1 cellular context compared by ENCODE assay signal in the genomic region with DNA sequence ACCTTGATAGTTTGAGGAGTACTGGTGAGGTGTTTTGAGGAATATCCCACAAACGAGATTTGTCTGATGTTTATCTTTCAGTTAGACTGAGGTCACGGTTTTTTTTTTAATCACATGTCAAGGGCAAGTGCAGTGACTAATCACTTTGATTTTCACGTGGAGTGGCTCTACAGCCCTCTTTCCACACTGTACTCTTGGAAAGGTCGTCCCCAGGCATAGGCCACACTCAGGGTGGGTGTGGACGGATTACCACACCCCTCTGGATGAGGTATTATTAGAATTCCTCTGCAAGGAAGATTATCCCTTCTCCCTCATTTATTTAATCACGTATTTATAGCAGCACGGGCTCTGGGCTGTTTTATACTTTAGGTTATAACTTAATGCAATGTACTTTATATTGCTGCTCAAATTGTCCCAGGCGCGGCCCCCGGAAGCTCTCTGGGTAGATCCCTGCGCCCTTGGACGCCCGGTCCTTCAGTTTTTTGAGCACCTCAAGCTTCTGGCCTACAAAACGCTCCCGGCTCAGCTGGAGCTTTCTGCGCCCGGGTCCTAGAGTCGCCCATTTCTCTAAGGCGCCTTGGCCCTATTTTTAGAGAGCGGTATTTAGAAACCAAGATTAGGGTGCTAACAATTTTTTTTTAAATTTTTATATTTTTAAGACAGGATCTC.
TF ChIP-seq lines count a peak whose summit lies in the region.

No MANE protein-coding gene starts in this region.

TF ChIP-seq in HepG2, 621 proteins besides CTCF, POLR2A, EP300 and RAD21 (continued from another document and continues in another):
- TF ChIP-seq, protein P1, sequence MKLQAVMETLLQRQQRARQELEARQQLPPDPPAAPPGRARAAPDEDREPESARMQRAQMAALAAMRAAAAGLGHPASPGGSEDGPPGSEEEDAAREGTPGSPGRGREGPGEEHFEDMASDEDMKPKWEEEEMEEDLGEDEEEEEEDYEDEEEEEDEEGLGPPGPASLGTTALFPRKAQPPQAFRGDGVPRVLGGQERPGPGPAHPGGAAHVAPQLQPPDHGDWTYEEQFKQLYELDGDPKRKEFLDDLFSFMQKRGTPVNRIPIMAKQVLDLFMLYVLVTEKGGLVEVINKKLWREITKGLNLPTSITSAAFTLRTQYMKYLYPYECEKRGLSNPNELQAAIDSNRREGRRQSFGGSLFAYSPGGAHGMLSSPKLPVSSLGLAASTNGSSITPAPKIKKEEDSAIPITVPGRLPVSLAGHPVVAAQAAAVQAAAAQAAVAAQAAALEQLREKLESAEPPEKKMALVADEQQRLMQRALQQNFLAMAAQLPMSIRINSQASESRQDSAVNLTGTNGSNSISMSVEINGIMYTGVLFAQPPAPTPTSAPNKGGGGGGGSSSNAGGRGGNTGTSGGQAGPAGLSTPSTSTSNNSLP (IDR thresholded peaks at IDR 0.05; ENCODE audit: low read depth, low read length): peak; percentile 91
- TF ChIP-seq RARA (CRISPR knock-in tag; IDR thresholded peaks at IDR 0.05) (peak; percentile 87), ZNF674 (CRISPR knock-in tag; IDR thresholded peaks at IDR 0.05; ENCODE audit: low read depth) (no peak), NR2C2 (CRISPR knock-in tag; IDR thresholded peaks at IDR 0.05; ENCODE audit: borderline replicate concordance) (peak; percentile 35; the same call in 1 of the 2 replicates), ZNF362 (CRISPR knock-in tag; IDR thresholded peaks at IDR 0.05; ENCODE audit: borderline replicate concordance) (peak; percentile 87), RCOR2 (CRISPR knock-in tag; IDR thresholded peaks at IDR 0.05) (no peak), ZFX (CRISPR knock-in tag; IDR thresholded peaks at IDR 0.05; ENCODE audit: low read depth) (peak; percentile 81), NFE2L2 (IDR thresholded peaks at IDR 0.05; ENCODE audit: low read length) (peak; percentile 21; the same call in 1 of the 2 replicates), TEAD3 (CRISPR knock-in tag; optimal IDR thresholded peaks at IDR 0.05; ENCODE audit: borderline replicate concordance) (peak; percentile 43), PHF5A (CRISPR knock-in tag; IDR thresholded peaks at IDR 0.05; ENCODE audit: low read depth, unreplicated experiment) (no peak), ZNF205 (CRISPR knock-in tag; IDR thresholded peaks at IDR 0.05) (peak; percentile 8; the same call in 1 of the 2 replicates), ZNF225 (CRISPR knock-in tag; IDR thresholded peaks at IDR 0.05) (no peak; the same call in 1 of the 2 replicates), SOX13 (IDR thresholded peaks at IDR 0.05) (no peak), SOX13 (CRISPR knock-in tag; conservative IDR thresholded peaks at IDR 0.05 in 1 of 2, IDR thresholded peaks at IDR 0.05 in 1 of 2) (peak in 1 of 2 experiments; percentile 24; a peak in 1 of 4 replicates), HHEX (CRISPR knock-in tag; IDR thresholded peaks at IDR 0.05) (peak; percentile 14; the same call in 1 of the 2 replicates), NFE2 (CRISPR knock-in tag; IDR thresholded peaks at IDR 0.05) (no peak), KMT2A (CRISPR knock-in tag; IDR thresholded peaks at IDR 0.05) (no peak), PHF20 (CRISPR knock-in tag; IDR thresholded peaks at IDR 0.05) (peak; percentile 58; the same call in 1 of the 2 replicates), POLR2G (IDR thresholded peaks at IDR 0.05; ENCODE audit: low read depth, low read length) (no peak), ARID5B (CRISPR knock-in tag; IDR thresholded peaks at IDR 0.05) (peak; percentile 7; the same call in 1 of the 2 replicates), MIER3 (CRISPR knock-in tag; IDR thresholded peaks at IDR 0.05; ENCODE audit: borderline replicate concordance) (0 out of 2 replicates have a peak, but pooled peaks have one; percentile 33), NR2F6 (IDR thresholded peaks at IDR 0.05) (peak; percentile 67), NR2F6 (CRISPR knock-in tag; IDR thresholded peaks at IDR 0.05) (peak; percentile 58), ZNF326 (CRISPR knock-in tag; IDR thresholded peaks at IDR 0.05; ENCODE audit: borderline replicate concordance) (no peak), ZBTB26 (CRISPR knock-in tag; IDR thresholded peaks at IDR 0.05; ENCODE audit: borderline replicate concordance) (no peak), BHLHE40 (IDR thresholded peaks at IDR 0.05; ENCODE audit: low read length) (peak; percentile 76), ZSCAN29 (CRISPR knock-in tag; conservative IDR thresholded peaks at IDR 0.05) (no peak), HDAC1 (CRISPR knock-in tag; IDR thresholded peaks at IDR 0.05) (no peak), SIN3A (IDR thresholded peaks at IDR 0.05; ENCODE audit: borderline replicate concordance, low read depth, low read length) (peak; percentile 64; the same call in 1 of the 2 replicates)
- TF ChIP-seq, protein P2, sequence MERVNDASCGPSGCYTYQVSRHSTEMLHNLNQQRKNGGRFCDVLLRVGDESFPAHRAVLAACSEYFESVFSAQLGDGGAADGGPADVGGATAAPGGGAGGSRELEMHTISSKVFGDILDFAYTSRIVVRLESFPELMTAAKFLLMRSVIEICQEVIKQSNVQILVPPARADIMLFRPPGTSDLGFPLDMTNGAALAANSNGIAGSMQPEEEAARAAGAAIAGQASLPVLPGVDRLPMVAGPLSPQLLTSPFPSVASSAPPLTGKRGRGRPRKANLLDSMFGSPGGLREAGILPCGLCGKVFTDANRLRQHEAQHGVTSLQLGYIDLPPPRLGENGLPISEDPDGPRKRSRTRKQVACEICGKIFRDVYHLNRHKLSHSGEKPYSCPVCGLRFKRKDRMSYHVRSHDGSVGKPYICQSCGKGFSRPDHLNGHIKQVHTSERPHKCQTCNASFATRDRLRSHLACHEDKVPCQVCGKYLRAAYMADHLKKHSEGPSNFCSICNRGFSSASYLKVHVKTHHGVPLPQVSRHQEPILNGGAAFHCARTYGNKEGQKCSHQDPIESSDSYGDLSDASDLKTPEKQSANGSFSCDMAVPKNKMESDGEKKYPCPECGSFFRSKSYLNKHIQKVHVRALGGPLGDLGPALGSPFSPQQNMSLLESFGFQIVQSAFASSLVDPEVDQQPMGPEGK (CRISPR knock-in tag; IDR thresholded peaks at IDR 0.05): peak; percentile 52; the same call in 1 of the 2 replicates
- TF ChIP-seq, protein P3, sequence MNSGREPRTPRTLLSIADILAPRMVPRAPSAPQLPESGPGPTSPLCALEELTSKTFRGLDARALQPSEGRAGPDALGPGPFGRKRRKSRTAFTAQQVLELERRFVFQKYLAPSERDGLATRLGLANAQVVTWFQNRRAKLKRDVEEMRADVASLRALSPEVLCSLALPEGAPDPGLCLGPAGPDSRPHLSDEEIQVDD (CRISPR knock-in tag; IDR thresholded peaks at IDR 0.05; ENCODE audit: borderline replicate concordance): no peak
- TF ChIP-seq, protein P4, sequence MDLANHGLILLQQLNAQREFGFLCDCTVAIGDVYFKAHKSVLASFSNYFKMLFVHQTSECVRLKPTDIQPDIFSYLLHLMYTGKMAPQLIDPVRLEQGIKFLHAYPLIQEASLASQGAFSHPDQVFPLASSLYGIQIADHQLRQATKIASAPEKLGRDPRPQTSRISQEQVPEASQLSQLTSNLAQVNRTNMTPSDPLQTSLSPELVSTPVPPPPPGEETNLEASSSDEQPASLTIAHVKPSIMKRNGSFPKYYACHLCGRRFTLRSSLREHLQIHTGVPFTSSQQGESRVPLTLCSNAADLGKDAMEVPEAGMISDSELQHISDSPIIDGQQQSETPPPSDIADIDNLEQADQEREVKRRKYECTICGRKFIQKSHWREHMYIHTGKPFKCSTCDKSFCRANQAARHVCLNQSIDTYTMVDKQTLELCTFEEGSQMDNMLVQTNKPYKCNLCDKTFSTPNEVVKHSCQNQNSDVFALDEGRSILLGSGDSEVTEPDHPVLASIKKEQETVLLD (CRISPR knock-in tag; IDR thresholded peaks at IDR 0.05; ENCODE audit: low read depth): peak; percentile 4; the same call in 1 of the 2 replicates
- TF ChIP-seq, protein P5, sequence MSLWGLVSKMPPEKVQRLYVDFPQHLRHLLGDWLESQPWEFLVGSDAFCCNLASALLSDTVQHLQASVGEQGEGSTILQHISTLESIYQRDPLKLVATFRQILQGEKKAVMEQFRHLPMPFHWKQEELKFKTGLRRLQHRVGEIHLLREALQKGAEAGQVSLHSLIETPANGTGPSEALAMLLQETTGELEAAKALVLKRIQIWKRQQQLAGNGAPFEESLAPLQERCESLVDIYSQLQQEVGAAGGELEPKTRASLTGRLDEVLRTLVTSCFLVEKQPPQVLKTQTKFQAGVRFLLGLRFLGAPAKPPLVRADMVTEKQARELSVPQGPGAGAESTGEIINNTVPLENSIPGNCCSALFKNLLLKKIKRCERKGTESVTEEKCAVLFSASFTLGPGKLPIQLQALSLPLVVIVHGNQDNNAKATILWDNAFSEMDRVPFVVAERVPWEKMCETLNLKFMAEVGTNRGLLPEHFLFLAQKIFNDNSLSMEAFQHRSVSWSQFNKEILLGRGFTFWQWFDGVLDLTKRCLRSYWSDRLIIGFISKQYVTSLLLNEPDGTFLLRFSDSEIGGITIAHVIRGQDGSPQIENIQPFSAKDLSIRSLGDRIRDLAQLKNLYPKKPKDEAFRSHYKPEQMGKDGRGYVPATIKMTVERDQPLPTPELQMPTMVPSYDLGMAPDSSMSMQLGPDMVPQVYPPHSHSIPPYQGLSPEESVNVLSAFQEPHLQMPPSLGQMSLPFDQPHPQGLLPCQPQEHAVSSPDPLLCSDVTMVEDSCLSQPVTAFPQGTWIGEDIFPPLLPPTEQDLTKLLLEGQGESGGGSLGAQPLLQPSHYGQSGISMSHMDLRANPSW (CRISPR knock-in tag; IDR thresholded peaks at IDR 0.05; ENCODE audit: borderline replicate concordance): 0 out of 2 replicates have a peak, but pooled peaks have one; percentile 17
- TF ChIP-seq, protein P6, sequence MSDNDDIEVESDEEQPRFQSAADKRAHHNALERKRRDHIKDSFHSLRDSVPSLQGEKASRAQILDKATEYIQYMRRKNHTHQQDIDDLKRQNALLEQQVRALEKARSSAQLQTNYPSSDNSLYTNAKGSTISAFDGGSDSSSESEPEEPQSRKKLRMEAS (IDR thresholded peaks at IDR 0.05): peak; percentile 58; the same call in 1 of the 2 replicates
- TF ChIP-seq, protein P7, sequence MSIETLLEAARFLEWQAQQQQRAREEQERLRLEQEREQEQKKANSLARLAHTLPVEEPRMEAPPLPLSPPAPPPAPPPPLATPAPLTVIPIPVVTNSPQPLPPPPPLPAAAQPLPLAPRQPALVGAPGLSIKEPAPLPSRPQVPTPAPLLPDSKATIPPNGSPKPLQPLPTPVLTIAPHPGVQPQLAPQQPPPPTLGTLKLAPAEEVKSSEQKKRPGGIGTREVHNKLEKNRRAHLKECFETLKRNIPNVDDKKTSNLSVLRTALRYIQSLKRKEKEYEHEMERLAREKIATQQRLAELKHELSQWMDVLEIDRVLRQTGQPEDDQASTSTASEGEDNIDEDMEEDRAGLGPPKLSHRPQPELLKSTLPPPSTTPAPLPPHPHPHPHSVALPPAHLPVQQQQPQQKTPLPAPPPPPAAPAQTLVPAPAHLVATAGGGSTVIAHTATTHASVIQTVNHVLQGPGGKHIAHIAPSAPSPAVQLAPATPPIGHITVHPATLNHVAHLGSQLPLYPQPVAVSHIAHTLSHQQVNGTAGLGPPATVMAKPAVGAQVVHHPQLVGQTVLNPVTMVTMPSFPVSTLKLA (IDR thresholded peaks at IDR 0.05): peak; percentile 82
- TF ChIP-seq, protein P8, sequence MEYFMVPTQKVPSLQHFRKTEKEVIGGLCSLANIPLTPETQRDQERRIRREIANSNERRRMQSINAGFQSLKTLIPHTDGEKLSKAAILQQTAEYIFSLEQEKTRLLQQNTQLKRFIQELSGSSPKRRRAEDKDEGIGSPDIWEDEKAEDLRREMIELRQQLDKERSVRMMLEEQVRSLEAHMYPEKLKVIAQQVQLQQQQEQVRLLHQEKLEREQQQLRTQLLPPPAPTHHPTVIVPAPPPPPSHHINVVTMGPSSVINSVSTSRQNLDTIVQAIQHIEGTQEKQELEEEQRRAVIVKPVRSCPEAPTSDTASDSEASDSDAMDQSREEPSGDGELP (IDR thresholded peaks at IDR 0.05; ENCODE audit: borderline replicate concordance, low read depth): peak; percentile 92
